ENCODE assay signal across 8 cellular contexts in genomic region chr1:151611288-151611790, GRCh38. TPM values are rescaled to one million over a fixed set of nuclear protein-coding genes. Genes with fewer than 3 reads are reported as not detected.
DNase-seq lines count a peak whose midpoint lies in the region; ATAC-seq and TF ChIP-seq lines count a peak whose summit lies in the region.

No MANE protein-coding gene starts in this region.

- peaks cover 13% of the 10 kb centered on the region for H3K79me2 ChIP-seq in fibroblast of lung (ENCODE audit: control insufficient read depth, insufficient read depth, low read length)

- peaks cover 4% of the 10 kb centered on the region for H3K4me1 ChIP-seq in fibroblast of lung (ENCODE audit: control insufficient read depth, extremely low read depth, insufficient read depth, low read length)

- peak overlapping the region; percentile 70 for H3K27ac Mint-ChIP-seq in activated CD8-positive, alpha-beta memory T cell treated with anti-CD3 and anti-CD28 coated beads, Interleukin-2, amount 10 ng/mL, durations not matched to agents 7 days and 5 days
- H3K27ac Mint-ChIP-seq in T-helper 17 cell, result peak overlapping the region; percentile 47

- no peaks in the 10 kb centered on the region for H3K9me3 Mint-ChIP-seq in activated CD8-positive, alpha-beta memory T cell treated with anti-CD3 and anti-CD28 coated beads, Interleukin-2, amount 10 ng/mL, durations not matched to agents 7 days and 5 days (ENCODE audit: low read depth)

- H3K9ac ChIP-seq in fibroblast of lung (ENCODE audit: insufficient read depth, low read length), result no peak overlapping the region

- DNase-seq in activated CD8-positive, alpha-beta memory T cell treated with anti-CD3 and anti-CD28 coated beads, Interleukin-2, amount 10 ng/mL, durations not matched to agents 7 days and 5 days, result no peak
- DNase-seq in activated CD8-positive, alpha-beta memory T cell treated with anti-CD3 and anti-CD28 coated beads, Interleukin-2, amount 50 U/mL, for 48 hours, result no peak
- no peak for DNase-seq in T-helper 17 cell
- DNase-seq in fibroblast of lung (ENCODE audit: low read depth in 2 of 2), result peak; percentile 36 to 91
- DNase-seq in omental fat pad (ENCODE audit: low spot score), result no peak
- DNase-seq in NCI-H128 (lab: John Stamatoyannopoulos, UW; ENCODE audit: unreplicated experiment), result no peak
- no peak for DNase-seq in cerebellar cortex (ENCODE audit: low spot score)

- ATAC-seq in activated CD8-positive, alpha-beta memory T cell treated with anti-CD3 and anti-CD28 coated beads, Interleukin-2, amount 10 ng/mL, durations not matched to agents 7 days and 5 days, result no peak
- ATAC-seq in T-helper 17 cell (no peak), omental fat pad (ENCODE audit: low FRiP score) (peak; percentile 58), GM18868 (IDR thresholded peaks at IDR 0.05; ENCODE audit: unreplicated experiment) (no peak)

- H3K4me3 ChIP-seq in fibroblast of lung (replicated peaks in 1 of 4; ENCODE audit: control extremely low read depth in 1 of 4, insufficient read depth in 1 of 4, low read depth in 3 of 4, low read length in 4 of 4), result peak overlapping the region in 2 of 4 experiments; percentile 10 to 77

- H3K27me3 ChIP-seq in fibroblast of lung (ENCODE audit: control insufficient read depth, insufficient read depth, low read length), result no peaks in the 10 kb centered on the region

- no peaks in the 10 kb centered on the region for H3K9me3 ChIP-seq in T-helper 17 cell (ENCODE audit: control insufficient read depth, low read length, poor library complexity, severe bottlenecking)
- no peaks in the 10 kb centered on the region for H3K9me3 ChIP-seq in fibroblast of lung (ENCODE audit: control insufficient read depth, insufficient read depth, low read depth, low read length)

- TF ChIP-seq CTCF in fibroblast of lung (conservative IDR thresholded peaks at IDR 0.05 in 1 of 2, IDR thresholded peaks at IDR 0.05 in 1 of 2; ENCODE audit: low read depth in 1 of 2, low read length in 2 of 2), result no peak
- no peak for TF ChIP-seq CTCF in omental fat pad (IDR thresholded peaks at IDR 0.05)

- peaks cover 35% of the 10 kb centered on the region for H3K4me1 Mint-ChIP-seq in activated CD8-positive, alpha-beta memory T cell treated with anti-CD3 and anti-CD28 coated beads, Interleukin-2, amount 10 ng/mL, durations not matched to agents 7 days and 5 days
- H3K4me1 Mint-ChIP-seq in T-helper 17 cell, result peaks cover 27% of the 10 kb centered on the region

- H3K36me3 Mint-ChIP-seq in activated CD8-positive, alpha-beta memory T cell treated with anti-CD3 and anti-CD28 coated beads, Interleukin-2, amount 10 ng/mL, durations not matched to agents 7 days and 5 days, result peaks cover 3% of the 10 kb centered on the region
- peaks cover 9% of the 10 kb centered on the region for H3K36me3 Mint-ChIP-seq in T-helper 17 cell (ENCODE audit: low read depth)

- peaks cover 10% of the 10 kb centered on the region for H3K27me3 Mint-ChIP-seq in activated CD8-positive, alpha-beta memory T cell treated with anti-CD3 and anti-CD28 coated beads, Interleukin-2, amount 10 ng/mL, durations not matched to agents 7 days and 5 days
- peaks cover 11% of the 10 kb centered on the region for H3K27me3 Mint-ChIP-seq in T-helper 17 cell

- H3K4me3 Mint-ChIP-seq in activated CD8-positive, alpha-beta memory T cell treated with anti-CD3 and anti-CD28 coated beads, Interleukin-2, amount 10 ng/mL, durations not matched to agents 7 days and 5 days, result peak overlapping the region; percentile 94
- peak overlapping the region; percentile 99 for H3K4me3 Mint-ChIP-seq in T-helper 17 cell

- peak overlapping the region; percentile 88 for H3K27ac ChIP-seq in fibroblast of lung (ENCODE audit: insufficient read depth, low read length)

- no peaks in the 10 kb centered on the region for H3K36me3 ChIP-seq in fibroblast of lung (ENCODE audit: control insufficient read depth, insufficient read depth, low read length)

- no peaks in the 10 kb centered on the region for H4K20me1 ChIP-seq in fibroblast of lung (ENCODE audit: control insufficient read depth, extremely low read depth, insufficient read depth, low read length)

- H3K4me2 ChIP-seq in fibroblast of lung (ENCODE audit: extremely low read depth, insufficient read depth, low read length), result peak overlapping the region; percentile 51

- no peak overlapping the region for H2AFZ ChIP-seq in fibroblast of lung (ENCODE audit: low read length)

- CTCF ChIA-PET in activated CD8-positive, alpha-beta memory T cell treated with anti-CD3 and anti-CD28 coated beads, Interleukin-2, amount 10 ng/mL, durations not matched to agents 7 days and 5 days (lab: Charles Lee), result interaction anchor here (0.6 to 0.8 kb wide), 2 partner anchors 18 to 110 kb away, joined by 3 to 4 read pairs; partner anchors contain the start of gene RIIAD1

RNA-seq across cellular contexts. Expression of gene SNX27, which starts 0.5 kb away (rescaled TPM):
- total RNA-seq in activated CD8-positive, alpha-beta memory T cell treated with anti-CD3 and anti-CD28 coated beads, Interleukin-2, amount 10 ng/mL, durations not matched to agents 7 days and 5 days, result 10 to 100 TPM; 26.0 to 27.7 TPM
- total RNA-seq in T-helper 17 cell (10 to 100 TPM; 19.6 to 22.8 TPM), fibroblast of lung (31.1 and 38.1 TPM in 2 replicates), omental fat pad (10 to 100 TPM; 21.3 to 41.9 (median 33.6) TPM)
- 24.4 and 29.5 TPM in 2 replicates for polyA plus RNA-seq in fibroblast of lung
- 8.6 and 13.3 TPM in 2 replicates for polyA plus RNA-seq in fibroblast of lung (2012)
- 28.5 and 30.9 TPM in 2 replicates for polyA minus RNA-seq in fibroblast of lung (ENCODE audit: low replicate concordance)

Comparison
In these comparisons a context has a peak if more than half of its experiments do, and no peak if none do; other contexts are left out.
1. DNase-seq: peak in fibroblast of lung (2 of 2); none in activated CD8-positive, alpha-beta memory T cell treated with anti-CD3 and anti-CD28 coated beads, Interleukin-2, amount 10 ng/mL, durations not matched to agents 7 days and 5 days (single experiment), activated CD8-positive, alpha-beta memory T cell treated with anti-CD3 and anti-CD28 coated beads, Interleukin-2, amount 50 U/mL, for 48 hours (single experiment), T-helper 17 cell (0 of 3), omental fat pad (single experiment), NCI-H128 (single experiment) and cerebellar cortex (single experiment).